8 cellular contexts compared by ENCODE assay signal in the genomic region with DNA sequence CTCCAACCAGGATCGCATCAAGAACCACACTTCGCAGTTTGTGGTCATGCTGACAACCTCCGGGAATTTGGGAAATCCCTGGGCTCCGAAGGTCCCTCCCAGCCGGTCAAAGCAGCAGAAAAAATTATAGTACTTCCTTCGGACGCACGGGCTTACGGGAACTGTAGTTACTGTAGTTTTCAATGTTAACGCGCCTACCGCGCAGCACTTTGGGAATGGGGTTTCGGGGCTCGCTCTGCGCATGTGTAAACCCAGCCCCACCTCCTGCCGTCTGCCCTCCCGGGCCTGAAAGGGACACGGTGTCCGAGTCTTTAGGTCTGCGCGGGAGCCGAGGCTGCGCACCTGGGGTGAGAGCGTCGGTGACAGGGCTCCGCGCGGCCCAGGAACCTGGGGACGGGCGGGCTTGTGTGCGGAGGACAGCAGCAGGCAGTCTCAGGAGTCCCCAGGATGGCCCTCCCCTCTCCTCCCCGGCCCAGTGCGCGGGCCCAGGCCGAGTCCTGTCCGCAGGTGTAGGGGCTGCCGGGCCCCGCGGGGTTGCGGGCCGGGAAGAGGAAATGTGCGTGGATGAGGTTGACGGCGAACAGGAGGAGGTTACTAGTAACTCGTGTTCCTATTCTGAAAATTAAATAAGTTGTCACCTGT. TPM values are rescaled to one million over a fixed set of nuclear protein-coding genes. Genes with fewer than 3 reads are reported as not detected.
DNase-seq lines count a peak whose midpoint lies in the region; ATAC-seq and TF ChIP-seq lines count a peak whose summit lies in the region.
"Not testable (repeated sequence)": the region's sequence is repeated elsewhere in the genome, so short reads cannot be mapped to it uniquely, and the experiment has no call there.

A gene (plus strand): TSS at position 236 of the 642 bp plus-strand sequence. CDS start 2,837 bp downstream, outside the sequence.

- H3K9me2 ChIP-seq in GM23248 (ENCODE audit: insufficient read depth), result not testable (repeated sequence)

- WGBS in GM23248 (ENCODE audit: low coverage in 1 of 2, low lambda C conversion rate in 2 of 2, missing lambda C conversion rate in 2 of 2), 2 experiments, result 1 to 2% methylated on average over 40 to 46 of the region's 46 CpGs
- WGBS in right cardiac atrium, result 0% methylated on average over 41 of the region's 46 CpGs
- WGBS in ovary, 3 donors, result 0% methylated on average over 39 to 42 of the region's 46 CpGs

- H3K27ac ChIP-seq in GM23248, result peak within 1 kb of the TSS; percentile 35; the same call in 1 of the 2 replicates
- not testable (repeated sequence) for H3K27ac ChIP-seq in right cardiac atrium (ENCODE audit: low read length)
- H3K27ac ChIP-seq in ovary, result peak within 1 kb of the TSS; percentile 49 to 63

- peak within 1 kb of the TSS; percentile 75 for H3K9ac ChIP-seq in GM23248

- not testable (repeated sequence) for H3K27me3 ChIP-seq in GM23248 (replicated peaks; ENCODE audit: insufficient read depth); right cardiac atrium (ENCODE audit: control insufficient read depth, insufficient read depth); ovary

- peak within 1 kb of the TSS; percentile 76 for H2AFZ ChIP-seq in GM23248

- not testable (repeated sequence) for TF ChIP-seq CTCF in ovary (IDR thresholded peaks at IDR 0.05)

- not testable (repeated sequence) for H4K20me1 ChIP-seq in GM23248 (ENCODE audit: insufficient read depth)

- not testable (repeated sequence) for TF ChIP-seq EP300 in ovary (IDR thresholded peaks at IDR 0.05)

- not testable (repeated sequence) for H3K79me2 ChIP-seq in GM23248 (ENCODE audit: insufficient read depth)

- H3K4me3 ChIP-seq in GM23248 (peak within 1 kb of the TSS; percentile 72), right cardiac atrium (ENCODE audit: low read length) (peak within 1 kb of the TSS; percentile 54), ovary (peak within 1 kb of the TSS; percentile 51)

- peak within 1 kb of the TSS; percentile 96 for H3K4me2 ChIP-seq in GM23248 (ENCODE audit: unreplicated experiment)

- in situ Hi-C loops in GM23248 (cut with MboI), result not testable (repeated sequence)

- not testable (repeated sequence) for H3K36me3 ChIP-seq in GM23248 (ENCODE audit: low read depth); ovary

- peak; percentile 100 for ATAC-seq in right cardiac atrium

- H3F3A ChIP-seq in GM23248 (ENCODE audit: insufficient read depth), result not testable (repeated sequence)

- H3K9me3 ChIP-seq in GM23248 (ENCODE audit: low read depth); right cardiac atrium (ENCODE audit: control insufficient read depth, low read length); ovary: not testable (repeated sequence)

- not testable (repeated sequence) for H3K4me1 ChIP-seq in GM23248 (ENCODE audit: insufficient read depth); right cardiac atrium (ENCODE audit: control insufficient read depth, insufficient read depth, low read length); ovary (ENCODE audit: insufficient read depth)

- not testable (repeated sequence) for TF ChIP-seq POLR2A in ovary (IDR thresholded peaks at IDR 0.05)

- intact Hi-C loops in right cardiac atrium (cut with DNase I); ovary (cut with DNase I): not testable (repeated sequence)

- DNase-seq in EH (ENCODE audit: low read depth) (peak; percentile 88), GM23248 (peak; percentile 88), HS-5 (ENCODE audit: low read depth) (peak; percentile 66), brain pericyte (ENCODE audit: low read depth, low spot score) (peak; percentile 57), right cardiac atrium (peak; percentile 89 to 94 (median 92)), ovary (peak; percentile 81 to 87 (median 86))
- DNase-seq in activated CD4-positive, alpha-beta T cell treated with anti-CD3 and anti-CD28 coated beads for 24 hours (ENCODE audit: low read depth in 2 of 2), result peak; percentile 42 to 62
- peak; percentile 45 to 59 for DNase-seq in stimulated activated CD8-positive, alpha-beta memory T cell treated with anti-CD3 and anti-CD28 coated beads, Interleukin-7, amount 100 ng/mL, for 48 hours (ENCODE audit: extremely low read depth in 1 of 2, low read depth in 1 of 2)

RNA-seq across cellular contexts. Expression of the gene that starts here (rescaled TPM):
- total RNA-seq in GM23248 (2014; rRNA removed; shearing (Covaris generic)), result 3.7 and 4.8 TPM in 2 replicates
- polyA plus RNA-seq in GM23248 (2016; fragmentation: Nextera tagmentation; extraction: Ambion mirVana), result 1.9 and 2.4 TPM in 2 replicates
- total RNA-seq in right cardiac atrium, result 10 to 100 TPM; 10.7 to 13.5 (median 12.4) TPM
- 2.9 TPM for polyA plus RNA-seq in right cardiac atrium
- 10 to 100 TPM in 2 of 7 donors, 1 to 10 TPM in 5; 5.9 to 11.7 (median 7.6) TPM for total RNA-seq in ovary
- 1 to 10 TPM; 3.1 to 3.6 TPM for polyA plus RNA-seq in ovary
